Comparison of ENCODE assay signal across 8 cellular contexts in the genomic region with DNA sequence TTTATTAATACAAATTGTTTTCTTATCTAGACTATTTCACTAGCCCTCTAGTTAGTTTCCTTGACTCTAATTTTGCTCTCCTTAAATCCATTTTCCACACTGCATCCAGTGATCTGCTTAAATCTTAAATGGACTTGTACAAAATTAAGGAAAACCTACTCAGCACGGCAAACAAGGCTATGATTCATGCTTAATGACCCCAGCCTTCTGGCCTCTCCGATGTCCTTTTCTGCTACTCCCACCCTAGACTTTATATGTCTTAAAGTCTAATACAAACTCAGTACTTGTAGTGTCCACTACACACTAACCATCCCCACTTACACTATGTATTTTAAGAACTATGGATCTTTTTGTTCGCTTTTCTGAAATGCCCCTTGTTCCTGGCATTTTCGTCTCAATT.
DNase-seq lines count a peak whose midpoint lies in the region; ATAC-seq and TF ChIP-seq lines count a peak whose summit lies in the region.

No MANE protein-coding gene starts in this region.

- peak overlapping the region; percentile 77 for H3K4me2 ChIP-seq in SU-DHL-6 (ENCODE audit: low read depth, low read length, poor library complexity, severe bottlenecking)

- peaks cover 32% of the 10 kb centered on the region for H3K36me3 Mint-ChIP-seq in T-helper 1 cell treated with Interleukin-12 subunit alpha and Interleukin-12 subunit beta and Interleukin-4 antibody, amounts not matched to agents 30 μg/mL and 1 μg/mL, for 36 hours (ENCODE audit: low read depth)

- ATAC-seq in stimulated activated naive CD8-positive, alpha-beta T cell treated with anti-CD3 and anti-CD28 coated beads, Interleukin-15, amount 100 ng/mL, for 72 hours: no peak
- ATAC-seq in HG03097 (IDR thresholded peaks at IDR 0.05; ENCODE audit: low FRiP score, unreplicated experiment): no peak

- H3K27ac ChIP-seq in SU-DHL-6 (ENCODE audit: low read depth, low read length): no peak overlapping the region
- H3K27ac ChIP-seq in WERI-Rb-1: no peak overlapping the region

- TF ChIP-seq CTCF in SU-DHL-6 (IDR thresholded peaks at IDR 0.05; ENCODE audit: insufficient read depth, low read length, poor library complexity, severe bottlenecking) (no peak), WERI-Rb-1 (IDR thresholded peaks at IDR 0.05; ENCODE audit: low read depth, low read length) (no peak)

- H3F3A ChIP-seq in SU-DHL-6 (ENCODE audit: insufficient read depth): peaks cover 30% of the 10 kb centered on the region

- DNase-seq in T-helper 1 cell: no peak
- peak; percentile 25 for DNase-seq in glomerular visceral epithelial cell (ENCODE audit: extremely low spot score)
- no peak for DNase-seq in stimulated activated naive CD8-positive, alpha-beta T cell treated with anti-CD3 and anti-CD28 coated beads, Interleukin-15, amount 100 ng/mL, for 72 hours
- no peak for DNase-seq in stimulated activated CD4-positive, alpha-beta T cell treated with anti-CD3 and anti-CD28 coated beads, Interleukin-15, amount 100 ng/mL, for 24 hours
- DNase-seq in WERI-Rb-1: no peak

- peaks cover 81% of the 10 kb centered on the region for H3K79me2 ChIP-seq in SU-DHL-6 (ENCODE audit: insufficient read depth, low read length)

- no peaks in the 10 kb centered on the region for H3K9me2 ChIP-seq in SU-DHL-6 (replicated peaks; ENCODE audit: insufficient read depth, low read length)

- peaks cover 30% of the 10 kb centered on the region for H3K36me3 ChIP-seq in SU-DHL-6 (ENCODE audit: low read length)
- no peaks in the 10 kb centered on the region for H3K36me3 ChIP-seq in WERI-Rb-1

- no peaks in the 10 kb centered on the region for H3K27me3 ChIP-seq in SU-DHL-6 (ENCODE audit: low read length)
- no peaks in the 10 kb centered on the region for H3K27me3 ChIP-seq in WERI-Rb-1 (ENCODE audit: insufficient read depth, low read depth, severe bottlenecking)

- H3K27ac Mint-ChIP-seq in T-helper 1 cell treated with Interleukin-12 subunit alpha and Interleukin-12 subunit beta and Interleukin-4 antibody, amounts not matched to agents 30 μg/mL and 1 μg/mL, for 36 hours: peak overlapping the region; percentile 46
- peak overlapping the region in 1 of 2 donors; percentile 21 for H3K27ac Mint-ChIP-seq in stimulated activated naive CD8-positive, alpha-beta T cell treated with anti-CD3 and anti-CD28 coated beads, Interleukin-15, amount 100 ng/mL, for 72 hours

- peaks cover 18% of the 10 kb centered on the region for H4K20me1 ChIP-seq in SU-DHL-6 (ENCODE audit: low read depth, low read length)

- peaks cover 5% of the 10 kb centered on the region for H3K9me3 Mint-ChIP-seq in T-helper 1 cell treated with Interleukin-12 subunit alpha and Interleukin-12 subunit beta and Interleukin-4 antibody, amounts not matched to agents 30 μg/mL and 1 μg/mL, for 36 hours
- H3K9me3 Mint-ChIP-seq in stimulated activated naive CD8-positive, alpha-beta T cell treated with anti-CD3 and anti-CD28 coated beads, Interleukin-15, amount 100 ng/mL, for 72 hours: peaks cover 0 to 5% of the 10 kb centered on the region in 2 donors

- H2AFZ ChIP-seq in SU-DHL-6 (ENCODE audit: low read depth, low read length, severe bottlenecking): no peak overlapping the region

- H3K4me3 Mint-ChIP-seq in T-helper 1 cell treated with Interleukin-12 subunit alpha and Interleukin-12 subunit beta and Interleukin-4 antibody, amounts not matched to agents 30 μg/mL and 1 μg/mL, for 36 hours: peak overlapping the region; percentile 96
- peak overlapping the region; percentile 95 to 99 for H3K4me3 Mint-ChIP-seq in stimulated activated naive CD8-positive, alpha-beta T cell treated with anti-CD3 and anti-CD28 coated beads, Interleukin-15, amount 100 ng/mL, for 72 hours

- H3K27me3 Mint-ChIP-seq in T-helper 1 cell treated with Interleukin-12 subunit alpha and Interleukin-12 subunit beta and Interleukin-4 antibody, amounts not matched to agents 30 μg/mL and 1 μg/mL, for 36 hours (ENCODE audit: low read depth): no peaks in the 10 kb centered on the region
- no peaks in the 10 kb centered on the region for H3K27me3 Mint-ChIP-seq in stimulated activated naive CD8-positive, alpha-beta T cell treated with anti-CD3 and anti-CD28 coated beads, Interleukin-15, amount 100 ng/mL, for 72 hours

- no peaks in the 10 kb centered on the region for H3K9me3 ChIP-seq in SU-DHL-6 (ENCODE audit: insufficient read depth, low read length)
- no peaks in the 10 kb centered on the region for H3K9me3 ChIP-seq in WERI-Rb-1 (ENCODE audit: severe bottlenecking)

- peak overlapping the region; percentile 70 for H3K4me3 ChIP-seq in SU-DHL-6 (ENCODE audit: insufficient read depth, low read length, poor library complexity, severe bottlenecking)
- no peak overlapping the region for H3K4me3 ChIP-seq in WERI-Rb-1 (ENCODE audit: low read depth, low read length)

- peak overlapping the region; percentile 84 for H3K9ac ChIP-seq in SU-DHL-6 (ENCODE audit: low read length)

- peaks cover 42% of the 10 kb centered on the region for H3K4me1 Mint-ChIP-seq in T-helper 1 cell treated with Interleukin-12 subunit alpha and Interleukin-12 subunit beta and Interleukin-4 antibody, amounts not matched to agents 30 μg/mL and 1 μg/mL, for 36 hours (ENCODE audit: low read depth)
- peaks cover 65% of the 10 kb centered on the region for H3K4me1 Mint-ChIP-seq in stimulated activated naive CD8-positive, alpha-beta T cell treated with anti-CD3 and anti-CD28 coated beads, Interleukin-15, amount 100 ng/mL, for 72 hours
